1 cellular context compared by ENCODE assay signal in genomic region chr6:27865952-27866369, GRCh38.
TF ChIP-seq lines count a peak whose summit lies in the region.

No MANE protein-coding gene starts in this region.

TF ChIP-seq in H1, 55 proteins besides CTCF, POLR2A, EP300 and RAD21 (continued from another document):
- TF ChIP-seq ATF2 (IDR thresholded peaks at IDR 0.05; ENCODE audit: low read length) (no peak), EZH2 (IDR thresholded peaks at IDR 0.05; ENCODE audit: low read depth, low read length, severe bottlenecking) (no peak), POU5F1 (IDR thresholded peaks at IDR 0.05; ENCODE audit: low read depth, low read length) (no peak), NRF1 (IDR thresholded peaks at IDR 0.05; ENCODE audit: low read depth, low read length) (peak; percentile 2; the same call in 1 of the 2 replicates), KDM1A (IDR thresholded peaks at IDR 0.05; ENCODE audit: borderline replicate concordance, low read length) (no peak), CEBPB (IDR thresholded peaks at IDR 0.05; ENCODE audit: low read depth, low read length) (no peak), PHF8 (conservative IDR thresholded peaks at IDR 0.05; ENCODE audit: low read depth, low read length) (no peak; the same call in 1 of the 2 replicates), SUZ12 (IDR thresholded peaks at IDR 0.05; ENCODE audit: low read length) (no peak), SIRT6 (IDR thresholded peaks at IDR 0.05; ENCODE audit: low read length) (no peak), GABPA (IDR thresholded peaks at IDR 0.05; ENCODE audit: borderline replicate concordance, insufficient read depth, low read length) (no peak), ZNF274 (IDR thresholded peaks at IDR 0.05; ENCODE audit: borderline replicate concordance, extremely low read depth, low read length) (no peak), KDM5A (IDR thresholded peaks at IDR 0.05; ENCODE audit: low read length) (no peak), BACH1 (IDR thresholded peaks at IDR 0.05; ENCODE audit: low read length) (no peak), CHD7 (IDR thresholded peaks at IDR 0.05; ENCODE audit: insufficient replicate concordance, low read length) (peak; percentile 8), CREB1 (IDR thresholded peaks at IDR 0.05) (no peak), RFX5 (IDR thresholded peaks at IDR 0.05; ENCODE audit: borderline replicate concordance, low read depth, low read length) (no peak), RXRA (IDR thresholded peaks at IDR 0.05; ENCODE audit: insufficient read depth, low read depth, low read length) (no peak), BRCA1 (IDR thresholded peaks at IDR 0.05; ENCODE audit: low read depth, low read length) (peak; percentile 5; the same call in 1 of the 2 replicates), ATF3 (IDR thresholded peaks at IDR 0.05; ENCODE audit: insufficient read depth, low read depth, low read length) (no peak), GTF2F1 (IDR thresholded peaks at IDR 0.05; ENCODE audit: borderline replicate concordance, low read depth, low read length) (no peak), E2F6 (IDR thresholded peaks at IDR 0.05) (no peak), SIN3A (conservative IDR thresholded peaks at IDR 0.05 in 1 of 2, IDR thresholded peaks at IDR 0.05 in 1 of 2; ENCODE audit: low read depth in 1 of 2, low read length in 2 of 2) (0 out of 4 replicates have a peak, but pooled peaks have one; percentile 26 to 56), CTBP2 (IDR thresholded peaks at IDR 0.05; ENCODE audit: borderline replicate concordance, insufficient read depth, insufficient read length, low read length) (no peak), SIX5 (IDR thresholded peaks at IDR 0.05; ENCODE audit: low read depth, low read length) (no peak), BCL11A (IDR thresholded peaks at IDR 0.05; ENCODE audit: low read depth in 2 of 2, low read length in 2 of 2) (no peak), KDM4A (IDR thresholded peaks at IDR 0.05; ENCODE audit: low read depth, low read length, severe bottlenecking) (no peak), SRF (IDR thresholded peaks at IDR 0.05; ENCODE audit: low read depth, low read length) (no peak), EGR1 (IDR thresholded peaks at IDR 0.05; ENCODE audit: borderline replicate concordance, low read depth, low read length) (0 out of 2 replicates have a peak, but pooled peaks have one; percentile 2), YY1 (IDR thresholded peaks at IDR 0.05; ENCODE audit: low read depth, low read length) (no peak), SP1 (IDR thresholded peaks at IDR 0.05; ENCODE audit: low read depth, low read length) (no peak), JUND (IDR thresholded peaks at IDR 0.05; ENCODE audit: low read length) (no peak), NANOG (IDR thresholded peaks at IDR 0.05; ENCODE audit: insufficient read depth, low read depth, low read length, poor library complexity, severe bottlenecking) (no peak), SAP30 (IDR thresholded peaks at IDR 0.05; ENCODE audit: insufficient read depth, insufficient replicate concordance, low read length) (peak; percentile 25), CBX5 (IDR thresholded peaks at IDR 0.05; ENCODE audit: low read depth, low read length) (no peak), TBP (IDR thresholded peaks at IDR 0.05; ENCODE audit: low read depth, low read length) (0 out of 2 replicates have a peak, but pooled peaks have one; percentile 2), POLR2AphosphoS5 (IDR thresholded peaks at IDR 0.05; ENCODE audit: low read depth, low read length) (peak; percentile 88), CBX8 (IDR thresholded peaks at IDR 0.05; ENCODE audit: borderline replicate concordance, low read depth, low read length) (no peak), CHD1 (IDR thresholded peaks at IDR 0.05; ENCODE audit: low read depth, low read length) (no peak), CHD2 (IDR thresholded peaks at IDR 0.05; ENCODE audit: low read length) (peak; percentile 59; the same call in 1 of the 2 replicates), ASH2L (IDR thresholded peaks at IDR 0.05; ENCODE audit: low read length) (no peak), TAF7 (optimal IDR thresholded peaks at IDR 0.05; ENCODE audit: borderline replicate concordance, low read depth, low read length) (peak; percentile 91), MAX (IDR thresholded peaks at IDR 0.05) (no peak; the same call in 1 of the 2 replicates), TCF12 (IDR thresholded peaks at IDR 0.05; ENCODE audit: low read depth, low read length) (no peak), TAF1 (IDR thresholded peaks at IDR 0.05; ENCODE audit: low read depth, low read length) (peak; percentile 39; the same call in 1 of the 2 replicates), FOSL1 (IDR thresholded peaks at IDR 0.05; ENCODE audit: insufficient read depth, low read depth, low read length) (no peak), SP4 (IDR thresholded peaks at IDR 0.05; ENCODE audit: low read length) (no peak; the same call in 1 of the 2 replicates), TEAD4 (IDR thresholded peaks at IDR 0.05; ENCODE audit: low read depth, low read length) (no peak), RBBP5 (IDR thresholded peaks at IDR 0.05; ENCODE audit: borderline replicate concordance, low read depth, low read length) (no peak), SP2 (IDR thresholded peaks at IDR 0.05; ENCODE audit: low read length) (no peak), USF2 (IDR thresholded peaks at IDR 0.05; ENCODE audit: low read length) (no peak), HDAC6 (IDR thresholded peaks at IDR 0.05; ENCODE audit: low read depth, low read length) (peak; percentile 51), JUN (IDR thresholded peaks at IDR 0.05; ENCODE audit: low read depth, low read length) (no peak)
